ENCODE assay signal across 18 cellular contexts in the genomic region with DNA sequence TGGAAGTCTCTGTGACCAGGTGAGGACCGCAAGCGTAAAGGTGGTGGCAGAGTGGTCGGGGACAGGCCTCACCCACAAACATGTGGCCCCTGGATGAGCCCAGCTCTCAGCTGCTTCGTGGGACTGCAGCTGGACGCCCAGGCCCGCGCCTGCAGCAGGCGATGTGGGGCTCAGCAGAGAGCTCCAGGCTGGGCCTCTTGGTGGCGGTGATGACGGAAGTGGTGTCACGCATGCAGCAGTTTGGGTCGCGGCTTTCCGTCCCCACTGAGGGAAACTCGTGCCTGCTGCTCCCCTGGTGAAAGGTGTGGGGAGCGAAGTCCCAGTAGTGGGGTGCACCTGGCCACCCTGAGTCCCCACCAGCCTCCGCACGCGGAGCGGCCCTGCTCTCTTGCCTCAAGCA. TPM values are rescaled to one million over a fixed set of nuclear protein-coding genes. Genes with fewer than 3 reads are reported as not detected.
"Had no signal": no experiment of that assay in that cellular context is flagged by ENCODE, and none has a peak within 500 bp of the region (broad histone marks: within the 10 kb centered on the region; RNA-seq: fewer than 3 reads in every experiment).

No MANE protein-coding gene starts in this region.

- DNase-seq: cortex of kidney; effector memory CD8-positive, alpha-beta T cell; hypothalamus; left ventricle myocardium superior; lower lobe of right lung; nucleus accumbens; stimulated activated CD4-positive, alpha-beta T cell treated with anti-CD3 and anti-CD28 coated beads, Interleukin-12 subunit alpha, Interleukin-12 subunit beta, amount 100 ng/mL, for 4 hours; stimulated activated CD4-positive, alpha-beta T cell treated with anti-CD3 and anti-CD28 coated beads, Interleukin-1b, Interleukin-23, amount 100 ng/mL, for 48 hours; stimulated activated CD4-positive, alpha-beta T cell treated with anti-CD3 and anti-CD28 coated beads, Interleukin-4, amount 100 ng/mL, for 1 hour; stimulated activated CD8-positive, alpha-beta memory T cell treated with anti-CD3 and anti-CD28 coated beads, Interleukin-4, amount 100 ng/mL, for 48 hours; stimulated activated naive CD8-positive, alpha-beta T cell treated with anti-CD3 and anti-CD28 coated beads, Interleukin-15, Interleukin-2, amounts not matched to agents 100 U/mL and 50 U/mL, for 24 hours; tibial artery had no signal

- H3K27me3 ChIP-seq: neural progenitor cell, right atrium auricular region, testis, tibial artery had no signal

- H3K27ac ChIP-seq: lower lobe of right lung, neural progenitor cell, prostate gland, right atrium auricular region, testis, tibial artery had no signal

- H3K4me1 ChIP-seq: lower lobe of right lung, neural progenitor cell, prostate gland, right atrium auricular region, tibial artery had no signal

- H3K36me3 ChIP-seq: neural progenitor cell had no signal

- H3K9me3 ChIP-seq: lower lobe of right lung, prostate gland, right atrium auricular region, testis, tibial artery had no signal

- H3K4me2 ChIP-seq: neural progenitor cell, smooth muscle cell had no signal

- H3K4me3 ChIP-seq: lower lobe of right lung, neural progenitor cell, prostate gland, right atrium auricular region, smooth muscle cell, tibial artery had no signal

- ATAC-seq: effector memory CD8-positive, alpha-beta T cell; stimulated activated naive CD8-positive, alpha-beta T cell treated with anti-CD3 and anti-CD28 coated beads, Interleukin-15, Interleukin-2, amounts not matched to agents 100 U/mL and 50 U/mL, for 24 hours had no signal

- H3K9ac ChIP-seq: neural progenitor cell had no signal

- H2AFZ ChIP-seq: neural progenitor cell had no signal

RNA-seq across cellular contexts. Expression of gene SLC49A3, which starts 43.5 kb away (rescaled TPM):
- total RNA-seq: myocyte had no signal
